ENCODE assay signal across 22 cellular contexts in the genomic region with DNA sequence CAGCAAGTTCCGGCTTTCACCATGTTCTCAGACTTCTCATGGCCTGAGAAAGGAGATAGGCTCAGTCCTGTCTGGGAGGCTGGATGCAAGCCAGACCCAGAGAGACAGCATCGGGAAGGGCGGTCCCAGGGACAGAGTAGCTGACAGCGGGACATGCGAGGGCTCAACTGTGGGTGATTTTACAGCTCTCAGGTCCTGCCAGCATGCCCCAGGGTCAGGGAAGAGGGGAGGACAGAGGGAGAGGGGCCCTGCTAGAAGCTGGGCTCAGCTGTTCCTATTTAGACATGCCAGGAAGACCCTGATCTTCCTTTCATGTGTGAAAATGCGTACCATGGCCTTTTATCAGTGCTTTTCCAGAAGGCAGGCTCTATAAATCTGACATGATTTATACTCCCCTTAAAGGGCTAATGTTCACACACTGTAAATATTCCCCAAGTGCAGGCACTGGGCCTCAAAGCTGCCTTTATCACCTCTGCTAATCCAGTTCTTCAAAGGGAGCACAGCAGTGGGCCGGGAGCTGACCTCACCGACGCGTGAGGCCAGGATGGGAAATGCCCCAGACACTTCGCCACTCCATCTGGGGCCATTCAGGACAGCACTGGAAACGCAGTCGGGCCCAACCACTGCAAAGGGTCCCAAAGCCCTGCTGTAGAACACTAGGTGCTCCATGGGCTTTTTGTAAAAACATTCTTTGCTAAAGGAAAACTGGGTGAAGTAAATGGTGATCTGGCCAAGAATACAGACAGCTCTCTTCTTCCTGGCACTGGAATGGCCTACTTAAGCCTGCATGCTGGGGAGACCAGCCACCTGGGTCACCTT.
DNase-seq lines count a peak whose midpoint lies in the region; ATAC-seq and TF ChIP-seq lines count a peak whose summit lies in the region.
"Had no signal": no experiment of that assay in that cellular context is flagged by ENCODE, and none has a peak within 500 bp of the region (broad histone marks: within the 10 kb centered on the region; RNA-seq: fewer than 3 reads in every experiment).

No MANE protein-coding gene starts in this region.

- peak; percentile 24 to 78 for ATAC-seq in left cardiac atrium
- ATAC-seq in GM21526 (IDR thresholded peaks at IDR 0.05; ENCODE audit: low FRiP score, unreplicated experiment) = no peak
- ATAC-seq: foreskin keratinocyte, Panc1, sciatic nerve had no signal

- H3K36me3 Mint-ChIP-seq in neural crest cell (ENCODE audit: low read depth) = no peaks in the 10 kb centered on the region
- H3K36me3 Mint-ChIP-seq: activated naive CD8-positive, alpha-beta T cell treated with anti-CD3 and anti-CD28 coated beads for 36 hours had no signal

- DNase-seq in ELF-1 (ENCODE audit: low read depth, low spot score) (peak; percentile 84), NCI-H82 (lab: John Stamatoyannopoulos, UW) (peak; percentile 52), left cardiac atrium (peak; percentile 47), neural crest cell (ENCODE audit: low read depth, low spot score) (no peak), NK-92 (lab: John Stamatoyannopoulos, UW; ENCODE audit: unreplicated experiment) (no peak), posterior vena cava (ENCODE audit: low spot score) (no peak)
- no peak for DNase-seq in activated effector memory CD4-positive, alpha-beta T cell treated with anti-CD3 and anti-CD28 coated beads, Interleukin-2, amount 50 U/mL, for 16 hours
- DNase-seq: activated CD4-positive, alpha-beta T cell treated with anti-CD3 and anti-CD28 coated beads, Interleukin-2, amount 50 U/mL, for 1 hour; activated naive CD8-positive, alpha-beta T cell treated with anti-CD3 and anti-CD28 coated beads for 36 hours; C1 segment of cervical spinal cord; foreskin keratinocyte; GDM1; kidney; mammary epithelial cell; NCI-H1092; NCI-H2029 treated with DMSO at 0.1 percent for 48 hours; NCI-H226; NK-92 treated with Interleukin-12 subunit alpha and Interleukin-12 subunit beta, amount 100 ng/mL, for 24 hours; stimulated activated CD4-positive, alpha-beta T cell treated with anti-CD3 and anti-CD28 coated beads, Interleukin-15, amount 100 ng/mL, for 24 hours had no signal

- H3K27ac Mint-ChIP-seq in neural crest cell (ENCODE audit: unreplicated experiment) = peak overlapping the region; percentile 38
- H3K27ac Mint-ChIP-seq: activated naive CD8-positive, alpha-beta T cell treated with anti-CD3 and anti-CD28 coated beads for 36 hours had no signal

- TF ChIP-seq CTCF in neural crest cell (conservative IDR thresholded peaks at IDR 0.05) = no peak

- intact Hi-C loops in left cardiac atrium (cut with DNase I) = no loop called here
- intact Hi-C loops in posterior vena cava (cut with DNase I) = loop anchor here (5.0 kb wide), 2 partner anchors 367 to 1478 kb away; no protein-coding TSS in a partner anchor

- H3K4me3 Mint-ChIP-seq in neural crest cell = no peak overlapping the region
- H3K4me3 Mint-ChIP-seq: activated naive CD8-positive, alpha-beta T cell treated with anti-CD3 and anti-CD28 coated beads for 36 hours had no signal

- H3K9me3 Mint-ChIP-seq in neural crest cell = no peaks in the 10 kb centered on the region
- H3K9me3 Mint-ChIP-seq: activated naive CD8-positive, alpha-beta T cell treated with anti-CD3 and anti-CD28 coated beads for 36 hours had no signal

- no peaks in the 10 kb centered on the region for H3K4me1 Mint-ChIP-seq in neural crest cell
- H3K4me1 Mint-ChIP-seq: activated naive CD8-positive, alpha-beta T cell treated with anti-CD3 and anti-CD28 coated beads for 36 hours had no signal

- H3K27me3 Mint-ChIP-seq in neural crest cell (ENCODE audit: low read depth) = peaks cover 18% of the 10 kb centered on the region
- H3K27me3 Mint-ChIP-seq: activated naive CD8-positive, alpha-beta T cell treated with anti-CD3 and anti-CD28 coated beads for 36 hours had no signal

Comparison
In these comparisons a context has a peak if more than half of its experiments do, and no peak if none do; other contexts are left out.
1. DNase-seq: peak in ELF-1 (single experiment), NCI-H82 (single experiment) and left cardiac atrium (single experiment); none in neural crest cell (single experiment), activated effector memory CD4-positive, alpha-beta T cell treated with anti-CD3 and anti-CD28 coated beads, Interleukin-2, amount 50 U/mL, for 16 hours (single experiment), NK-92 (single experiment) and posterior vena cava (single experiment).
2. intact Hi-C loops: an anchor here in posterior vena cava (5.0 kb wide); none called in left cardiac atrium.